In genomic region chr16:1331712-1332617, GRCh38 we compare ENCODE assay signal across 8 cellular contexts. TPM values are rescaled to one million over a fixed set of nuclear protein-coding genes. Genes with fewer than 3 reads are reported as not detected.
DNase-seq lines count a peak whose midpoint lies in the region; ATAC-seq and TF ChIP-seq lines count a peak whose summit lies in the region.

No MANE protein-coding gene starts in this region.

- H3K4me3 ChIP-seq in BE2C (ENCODE audit: low read depth, low read length) = no peak overlapping the region
- peak overlapping the region; percentile 23 for H3K4me3 ChIP-seq in fibroblast of villous mesenchyme (ENCODE audit: low read depth, low read length)
- peak overlapping the region; percentile 49 to 55 for H3K4me3 ChIP-seq in neutrophil (ENCODE audit: low read depth in 1 of 2, low read length in 1 of 2)

- H3K4me1 ChIP-seq in BE2C (peaks cover 7% of the 10 kb centered on the region; the same call in 1 of the 2 replicates), neutrophil (ENCODE audit: control insufficient read depth in 1 of 2, insufficient read depth in 1 of 2, low read depth in 1 of 2, low read length in 1 of 2) (peaks cover 12 to 29% of the 10 kb centered on the region in 2 experiments)

- H3K36me3 ChIP-seq in BE2C (no peaks in the 10 kb centered on the region), neutrophil (peaks cover 2% of the 10 kb centered on the region)

- ATAC-seq in GM18867 (IDR thresholded peaks at IDR 0.05; ENCODE audit: unreplicated experiment) (peak; percentile 46), WTC11 (peak; percentile 57), GM19324 (IDR thresholded peaks at IDR 0.05; ENCODE audit: low FRiP score, unreplicated experiment) (no peak), HG03571 (IDR thresholded peaks at IDR 0.05; ENCODE audit: unreplicated experiment) (no peak)

- peaks cover 58% of the 10 kb centered on the region for H3K27me3 ChIP-seq in BE2C
- peaks cover 71% of the 10 kb centered on the region for H3K27me3 ChIP-seq in neutrophil

- H3K36me3 Mint-ChIP-seq in WTC11 = no peaks in the 10 kb centered on the region

- H3K27ac ChIP-seq in neutrophil = peak overlapping the region; percentile 69

- peaks cover 35% of the 10 kb centered on the region for H3K27me3 Mint-ChIP-seq in WTC11 (ENCODE audit: low read depth)

- POLR2A ChIA-PET in WTC11 (lab: Charles Lee) = interaction anchor here (0.5 to 1.6 kb wide), 7 partner anchors 10 to 1136 kb away, joined by 3 to 6 read pairs (median 5); partner anchors contain the start of gene UBE2I

- H3K4me3 Mint-ChIP-seq in WTC11 = peak overlapping the region; percentile 76

- H3K9me3 Mint-ChIP-seq in WTC11 = no peaks in the 10 kb centered on the region

- peaks cover 5% of the 10 kb centered on the region; the same call in 1 of the 2 replicates for H3K9me3 ChIP-seq in BE2C
- no peaks in the 10 kb centered on the region for H3K9me3 ChIP-seq in neutrophil

- CTCF ChIA-PET in WTC11 (lab: Charles Lee) = interaction anchor here (0.8 to 3.2 kb wide), 7 partner anchors 11 to 591 kb away, joined by 3 to 13 read pairs (median 4); partner anchors contain the start of genes CIAO3 and MAPK8IP3

- TF ChIP-seq CTCF in BE2C (IDR thresholded peaks at IDR 0.05; ENCODE audit: low read depth, low read length) (no peak), WTC11 (IDR thresholded peaks at IDR 0.05) (no peak), fibroblast of villous mesenchyme (IDR thresholded peaks at IDR 0.05; ENCODE audit: insufficient read depth, low read depth, low read length) (no peak), neutrophil (IDR thresholded peaks at IDR 0.05) (no peak)

- DNase-seq in BE2C (peak; percentile 61), NCI-H1092 treated with DMSO at 0.1 percent for 48 hours (lab: John Stamatoyannopoulos, UW) (peak; percentile 44), WTC11 (ENCODE audit: low spot score) (peak; percentile 93), fibroblast of villous mesenchyme (ENCODE audit: low read depth) (peak; percentile 73)

- H3K4me1 Mint-ChIP-seq in WTC11 = peaks cover 14% of the 10 kb centered on the region

- H3K27ac Mint-ChIP-seq in WTC11 = peak overlapping the region; percentile 72; the same call in 1 of the 2 replicates

TF ChIP-seq in WTC11, 78 proteins besides CTCF, POLR2A, EP300 and RAD21 (continues in another document):
- TF ChIP-seq ARID4B (CRISPR knock-in tag; IDR thresholded peaks at IDR 0.05; ENCODE audit: borderline replicate concordance) (peak; percentile 56; the same call in 1 of the 2 replicates), AR (CRISPR knock-in tag; IDR thresholded peaks at IDR 0.05) (no peak), SOX15 (CRISPR knock-in tag; IDR thresholded peaks at IDR 0.05) (no peak), NR2C2 (CRISPR knock-in tag; IDR thresholded peaks at IDR 0.05) (no peak), ZNF416 (CRISPR knock-in tag; IDR thresholded peaks at IDR 0.05) (no peak), ZBTB43 (CRISPR knock-in tag; IDR thresholded peaks at IDR 0.05) (0 out of 2 replicates have a peak, but pooled peaks have one; percentile 39), MAX (CRISPR knock-in tag; IDR thresholded peaks at IDR 0.05) (no peak), FOXP1 (CRISPR knock-in tag; IDR thresholded peaks at IDR 0.05; ENCODE audit: borderline replicate concordance) (peak; percentile 75; the same call in 1 of the 2 replicates), JAZF1 (CRISPR knock-in tag; IDR thresholded peaks at IDR 0.05) (no peak), ZNF219 (CRISPR knock-in tag; IDR thresholded peaks at IDR 0.05; ENCODE audit: borderline replicate concordance) (no peak), ZNF121 (CRISPR knock-in tag; IDR thresholded peaks at IDR 0.05) (0 out of 2 replicates have a peak, but pooled peaks have one; percentile 6), FOXK1 (CRISPR knock-in tag; IDR thresholded peaks at IDR 0.05) (peak; percentile 89), NR3C1 (CRISPR knock-in tag; conservative IDR thresholded peaks at IDR 0.05; ENCODE audit: low read depth) (no peak), SP1 (CRISPR knock-in tag; conservative IDR thresholded peaks at IDR 0.05) (peak; percentile 72)

RNA-seq across cellular contexts. Expression of gene BAIAP3, which starts 1.5 kb away (rescaled TPM):
- polyA plus RNA-seq in BE2C (2012; ENCODE audit: insufficient read depth, insufficient read length, low read depth) = 0.96 TPM
- total RNA-seq in WTC11 (2021) (15.2 to 18.8 TPM (median 16.5 TPM) in 3 replicates), fibroblast of villous mesenchyme (under 0.01 and 0.32 TPM in 2 replicates)

RNA-seq across cellular contexts. Expression of gene TSR3, which starts 19.7 kb away (rescaled TPM):
- polyA plus RNA-seq in BE2C (2012; ENCODE audit: insufficient read depth, insufficient read length, low read depth) = 122 TPM
- total RNA-seq in WTC11 (2021) (63.0 to 66.3 TPM (median 66.2 TPM) in 3 replicates), fibroblast of villous mesenchyme (42.7 and 55.7 TPM in 2 replicates)

RNA-seq across cellular contexts. Expression of gene GNPTG, which starts 19.8 kb away (rescaled TPM):
- polyA plus RNA-seq in BE2C (2012; ENCODE audit: insufficient read depth, insufficient read length, low read depth) = 61.1 TPM
- total RNA-seq in WTC11 (2021) (31.1 to 39.1 TPM (median 35.9 TPM) in 3 replicates), fibroblast of villous mesenchyme (25.1 and 26.3 TPM in 2 replicates)

RNA-seq across cellular contexts. Expression of gene UBE2I, which starts 22.5 kb away (rescaled TPM):
- polyA plus RNA-seq in BE2C (2012; ENCODE audit: insufficient read depth, insufficient read length, low read depth) = 219 TPM
- total RNA-seq in WTC11 (2021) = 211 to 229 TPM (median 222 TPM) in 3 replicates
- 44.9 and 46.4 TPM in 2 replicates for total RNA-seq in fibroblast of villous mesenchyme

Comparison
In these comparisons a context has a peak if more than half of its experiments do, and no peak if none do; other contexts are left out.
1. ATAC-seq: peak in GM18867 (single experiment) and WTC11 (single experiment); none in GM19324 (single experiment) and HG03571 (single experiment).
2. RNA of gene BAIAP3, which starts 1.5 kb away (total RNA-seq): 15.2 to 18.8 TPM in WTC11; under 0.01 to 0.32 TPM in fibroblast of villous mesenchyme; every median in the first group is over 10 times any median in the second.
3. Peak in every context shown above with its lines, with median percentiles within 50 percentile points of each other: DNase-seq.